Comparison of ENCODE assay signal across 1 cellular context in the genomic region with DNA sequence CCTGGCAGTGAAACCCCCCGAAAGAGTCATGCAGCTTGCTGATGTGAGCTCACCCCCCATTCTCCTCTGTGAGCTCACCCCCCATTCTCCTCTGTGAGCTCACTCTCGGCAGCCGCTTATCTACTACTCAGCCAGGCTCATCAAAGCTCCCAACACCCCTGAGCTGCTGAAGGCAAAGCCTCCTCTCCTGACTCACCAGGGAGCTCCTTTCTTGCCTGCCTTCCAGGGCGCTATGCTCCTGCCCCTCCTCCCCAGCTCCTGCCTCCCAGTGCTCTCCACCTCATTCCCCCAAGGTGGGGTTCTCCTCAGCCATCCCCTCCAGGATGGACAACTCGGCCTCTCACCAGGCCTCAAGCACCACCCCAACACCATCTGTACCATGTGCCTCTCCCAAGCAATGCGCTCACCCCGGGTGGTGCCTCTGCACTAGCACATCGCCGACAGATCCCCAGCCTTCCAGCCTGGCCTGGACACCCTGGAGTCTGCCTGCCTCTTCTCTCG.
A peak's percentile ranks its signal among the peaks of the same experiment; 100 is the strongest.
TF ChIP-seq lines count a peak whose summit lies in the region.

No MANE protein-coding gene starts in this region.

TF ChIP-seq in IMR-90, 13 proteins besides CTCF, POLR2A, EP300 and RAD21:
- TF ChIP-seq, protein P1, sequence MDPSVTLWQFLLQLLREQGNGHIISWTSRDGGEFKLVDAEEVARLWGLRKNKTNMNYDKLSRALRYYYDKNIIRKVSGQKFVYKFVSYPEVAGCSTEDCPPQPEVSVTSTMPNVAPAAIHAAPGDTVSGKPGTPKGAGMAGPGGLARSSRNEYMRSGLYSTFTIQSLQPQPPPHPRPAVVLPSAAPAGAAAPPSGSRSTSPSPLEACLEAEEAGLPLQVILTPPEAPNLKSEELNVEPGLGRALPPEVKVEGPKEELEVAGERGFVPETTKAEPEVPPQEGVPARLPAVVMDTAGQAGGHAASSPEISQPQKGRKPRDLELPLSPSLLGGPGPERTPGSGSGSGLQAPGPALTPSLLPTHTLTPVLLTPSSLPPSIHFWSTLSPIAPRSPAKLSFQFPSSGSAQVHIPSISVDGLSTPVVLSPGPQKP (IDR thresholded peaks at IDR 0.05; ENCODE audit: borderline replicate concordance, low read depth, low read length): no peak
- peak; percentile 4; the same call in 1 of the 2 replicates for TF ChIP-seq FOS (IDR thresholded peaks at IDR 0.05; ENCODE audit: low read depth, low read length)
TF ChIP-seq in IMR-90: peak in this region for 1.
